ENCODE assay signal across 8 cellular contexts in genomic region chr7:156950381-156950858, GRCh38. TPM values are rescaled to one million over a fixed set of nuclear protein-coding genes. Genes with fewer than 3 reads are reported as not detected.
DNase-seq lines count a peak whose midpoint lies in the region; ATAC-seq and TF ChIP-seq lines count a peak whose summit lies in the region.

No MANE protein-coding gene starts in this region.

- H3F3A ChIP-seq in GM23248 (ENCODE audit: insufficient read depth): peaks cover 23% of the 10 kb centered on the region
- no peaks in the 10 kb centered on the region for H3F3A ChIP-seq in PC-3 (ENCODE audit: low read length, unreplicated experiment)

- H3K9ac ChIP-seq in GM23248 (peak overlapping the region; percentile 87), PC-3 (ENCODE audit: low read length) (peak overlapping the region; percentile 99)

- DNase-seq in GM23248 (peak; percentile 55), PC-3 (peak; percentile 17), erythroblast (lab: John Stamatoyannopoulos, UW) (peak; percentile 53 to 54), progenitor cell of endocrine pancreas (ENCODE audit: low spot score, unreplicated experiment) (no peak), cortex of kidney (lab: John Stamatoyannopoulos, UW) (no peak), iPS-NIHi7 (ENCODE audit: extremely low spot score) (no peak), SHP77 treated with DMSO at 0.1 percent for 48 hours (lab: John Stamatoyannopoulos, UW) (no peak)

- BruUV-seq in PC-3 (replicated peaks; lab: Mats Ljungman, UMichigan): no TSS peak

- peaks cover 25% of the 10 kb centered on the region for H3K36me3 ChIP-seq in GM23248 (ENCODE audit: low read depth)
- peaks cover 29% of the 10 kb centered on the region for H3K36me3 ChIP-seq in PC-3 (ENCODE audit: low read depth, low read length)

- in situ Hi-C loops in GM23248 (cut with MboI): no loop called here

- H3K4me1 ChIP-seq in GM23248 (ENCODE audit: insufficient read depth) (peaks cover 9% of the 10 kb centered on the region), PC-3 (ENCODE audit: insufficient read depth, low read length) (peaks cover 14% of the 10 kb centered on the region)

- peaks cover 17% of the 10 kb centered on the region for H3K36me3 Mint-ChIP-seq in progenitor cell of endocrine pancreas (ENCODE audit: insufficient read depth)

- TF ChIP-seq CTCF in PC-3 (conservative IDR thresholded peaks at IDR 0.05; ENCODE audit: low read depth, low read length) (no peak), progenitor cell of endocrine pancreas (IDR thresholded peaks at IDR 0.05; ENCODE audit: unreplicated experiment) (no peak)

- H3K4me3 ChIP-seq in GM23248 (peak overlapping the region; percentile 88), PC-3 (ENCODE audit: low read length) (peak overlapping the region; percentile 96)

- peak overlapping the region; percentile 77 for H3K27ac ChIP-seq in GM23248
- H3K27ac ChIP-seq in PC-3 (ENCODE audit: low read length): peak overlapping the region; percentile 59

- H3K4me2 ChIP-seq in GM23248 (ENCODE audit: unreplicated experiment): peak overlapping the region; percentile 95
- H3K4me2 ChIP-seq in PC-3 (ENCODE audit: low read length): peak overlapping the region; percentile 99

- H3K9me3 ChIP-seq in GM23248 (ENCODE audit: low read depth) (no peaks in the 10 kb centered on the region), PC-3 (ENCODE audit: low read length) (no peaks in the 10 kb centered on the region)

- H3K27me3 ChIP-seq in GM23248 (replicated peaks; ENCODE audit: insufficient read depth) (no peaks in the 10 kb centered on the region), PC-3 (ENCODE audit: low read length) (no peaks in the 10 kb centered on the region)

- H4K20me1 ChIP-seq in GM23248 (ENCODE audit: insufficient read depth) (no peaks in the 10 kb centered on the region), PC-3 (ENCODE audit: low read length) (peaks cover 43% of the 10 kb centered on the region)

- POLR2A ChIA-PET in PC-3 (lab: Charles Lee; ENCODE audit: unreplicated experiment): no interaction called here

- H3K4me3 Mint-ChIP-seq in progenitor cell of endocrine pancreas (ENCODE audit: low read depth): peak overlapping the region; percentile 95

- H3K9me2 ChIP-seq in GM23248 (ENCODE audit: insufficient read depth) (no peaks in the 10 kb centered on the region), PC-3 (replicated peaks; ENCODE audit: low read length) (no peaks in the 10 kb centered on the region)

- peak overlapping the region; percentile 76 for H2AFZ ChIP-seq in GM23248
- peak overlapping the region; percentile 73; the same call in 1 of the 2 replicates for H2AFZ ChIP-seq in PC-3 (ENCODE audit: low read length)

- 3% methylated on average over 14 to 21 of the region's 21 CpGs for WGBS in GM23248 (ENCODE audit: low coverage in 1 of 2, low lambda C conversion rate in 2 of 2, missing lambda C conversion rate in 2 of 2), 2 experiments

- H3K4me1 Mint-ChIP-seq in progenitor cell of endocrine pancreas (ENCODE audit: low read depth): peaks cover 25% of the 10 kb centered on the region

- H3K27ac Mint-ChIP-seq in progenitor cell of endocrine pancreas: peak overlapping the region; percentile 50

- H3K9me3 Mint-ChIP-seq in progenitor cell of endocrine pancreas (ENCODE audit: low read depth): no peaks in the 10 kb centered on the region

- TF ChIP-seq POLR2A in erythroblast (IDR thresholded peaks at IDR 0.05; ENCODE audit: low read length): no peak

- CTCF ChIA-PET in PC-3 (lab: Charles Lee): no interaction called here

- ATAC-seq in PC-3: peak; percentile 2; the same call in 1 of the 2 replicates
- ATAC-seq in HG02588 (IDR thresholded peaks at IDR 0.05; ENCODE audit: unreplicated experiment): no peak

- intact Hi-C loops in PC-3 (cut with micrococcal nuclease): loop anchor here (2.0 to 10.0 kb wide), 3 partner anchors 48 to 324 kb away; partner anchors contain the start of gene UBE3C

- H3K79me2 ChIP-seq in GM23248 (ENCODE audit: insufficient read depth): peaks cover 59% of the 10 kb centered on the region
- H3K79me2 ChIP-seq in PC-3 (ENCODE audit: low read length): peaks cover 59% of the 10 kb centered on the region

- H3K27me3 Mint-ChIP-seq in progenitor cell of endocrine pancreas: peaks cover under 1% of the 10 kb centered on the region

RNA-seq across cellular contexts. Expression of gene NOM1, which starts 0.9 kb away (rescaled TPM):
- 13.7 and 17.9 TPM in 2 replicates for total RNA-seq in GM23248 (2014; rRNA removed; shearing (Covaris generic))
- 9.2 TPM in 2 replicates for polyA plus RNA-seq in GM23248 (2016; fragmentation: Nextera tagmentation; extraction: Ambion mirVana)
- total RNA-seq in PC-3 (2014; rRNA removed): 17.7 and 28.5 TPM in 2 replicates
- total RNA-seq in progenitor cell of endocrine pancreas: 33.6 and 34.4 TPM in 2 replicates

RNA-seq across cellular contexts. Expression of gene LMBR1, which starts 57.4 kb away (rescaled TPM):
- total RNA-seq in GM23248 (2014; rRNA removed; shearing (Covaris generic)): 24.5 and 26.7 TPM in 2 replicates
- polyA plus RNA-seq in GM23248 (2016; fragmentation: Nextera tagmentation; extraction: Ambion mirVana): 21.8 and 22.6 TPM in 2 replicates
- total RNA-seq in PC-3 (2014; rRNA removed) (61.7 and 63.9 TPM in 2 replicates), progenitor cell of endocrine pancreas (89.1 and 95.7 TPM in 2 replicates)

Comparison
In these comparisons a context has a peak if more than half of its experiments do, and no peak if none do; other contexts are left out.
1. DNase-seq: peak in GM23248 (single experiment), PC-3 (single experiment) and erythroblast (2 of 2); none in progenitor cell of endocrine pancreas (single experiment), cortex of kidney (single experiment), iPS-NIHi7 (single experiment) and SHP77 treated with DMSO at 0.1 percent for 48 hours (single experiment).